In genomic region chr2:151114934-151115333, GRCh38 we compare ENCODE assay signal across 22 cellular contexts.
A peak's percentile ranks its signal among the peaks of the same experiment; 100 is the strongest.
DNase-seq lines count a peak whose midpoint lies in the region; ATAC-seq, FAIRE-seq and TF ChIP-seq lines count a peak whose summit lies in the region.
"Had no signal": no experiment of that assay in that cellular context is flagged by ENCODE, and none has a peak within 500 bp of the region (broad histone marks: within the 10 kb centered on the region; RNA-seq: fewer than 3 reads in every experiment).

No MANE protein-coding gene starts in this region.

- no peak overlapping the region for H2AFZ ChIP-seq in astrocyte (ENCODE audit: low read depth, low read length)

- no peaks in the 10 kb centered on the region for H4K20me1 ChIP-seq in astrocyte (ENCODE audit: insufficient read depth, low read length)
- H4K20me1 ChIP-seq: BLaER1 had no signal

- no peaks in the 10 kb centered on the region for H3K27me3 ChIP-seq in astrocyte (ENCODE audit: insufficient read depth, low read length)
- H3K27me3 ChIP-seq: BLaER1 had no signal

- DNase-seq in AG20443 (ENCODE audit: low spot score) (peak; percentile 50), astrocyte (ENCODE audit: low read depth) (peak; percentile 1), fibroblast of peridontal ligament (ENCODE audit: extremely low read depth) (peak; percentile 30), sciatic nerve (ENCODE audit: low spot score) (no peak), NCI-H1436 treated with DMSO at 0.1 percent for 48 hours (lab: John Stamatoyannopoulos, UW) (no peak), HFFc6 (no peak), retina (no peak)
- no peak for DNase-seq in activated CD4-positive, alpha-beta T cell treated with anti-CD3 and anti-CD28 coated beads, Interleukin-2, amount 50 U/mL, for 4 hours
- DNase-seq: CD4-positive, alpha-beta memory T cell; DND-41; NCI-H1105 treated with DMSO at 0.1 percent for 48 hours; NCI-H1694; NCI-H2081; NCI-H2171; NCI-H345; NCI-H524; NCI-H774; NK-92 treated with Interleukin-12 subunit alpha and Interleukin-12 subunit beta, amount 100 ng/mL, for 24 hours had no signal

- H3K36me3 Mint-ChIP-seq in astrocyte (ENCODE audit: low read depth, unreplicated experiment) = no peaks in the 10 kb centered on the region
- peaks cover 7% of the 10 kb centered on the region for H3K36me3 Mint-ChIP-seq in HFFc6 (ENCODE audit: low read depth)
- H3K36me3 Mint-ChIP-seq: CD4-positive, alpha-beta memory T cell; IgD-negative memory B cell had no signal

- H3K9me3 Mint-ChIP-seq in astrocyte (ENCODE audit: unreplicated experiment) (peaks cover 5% of the 10 kb centered on the region), HFFc6 (peaks cover 24% of the 10 kb centered on the region)

- TF ChIP-seq CTCF in astrocyte (IDR thresholded peaks at IDR 0.05; ENCODE audit: insufficient read depth, low read depth, low read length) (no peak), HFFc6 (IDR thresholded peaks at IDR 0.05) (no peak)

- no peaks in the 10 kb centered on the region for H3K36me3 ChIP-seq in astrocyte (ENCODE audit: insufficient read depth, low read length)
- H3K36me3 ChIP-seq: BLaER1 had no signal

- no peak overlapping the region for H3K27ac ChIP-seq in astrocyte (ENCODE audit: low read depth, low read length)
- H3K27ac ChIP-seq: BLaER1, RWPE1 had no signal

- H3K4me1 Mint-ChIP-seq in astrocyte (ENCODE audit: low read depth, unreplicated experiment) (peaks cover 19% of the 10 kb centered on the region), HFFc6 (ENCODE audit: low read depth) (peaks cover 18% of the 10 kb centered on the region)
- H3K4me1 Mint-ChIP-seq: IgD-negative memory B cell had no signal

- no peak overlapping the region for H3K9ac ChIP-seq in astrocyte (ENCODE audit: low read length)
- H3K9ac ChIP-seq: BLaER1 had no signal

- no peaks in the 10 kb centered on the region for H3K79me2 ChIP-seq in astrocyte (ENCODE audit: insufficient read depth, low read length)

- intact Hi-C loops in sciatic nerve (cut with DNase I) = no loop called here

- H3K27me3 Mint-ChIP-seq in astrocyte (ENCODE audit: low read depth, unreplicated experiment) (no peaks in the 10 kb centered on the region), HFFc6 (ENCODE audit: insufficient read depth) (no peaks in the 10 kb centered on the region)

- H3K9me3 ChIP-seq in astrocyte (ENCODE audit: insufficient read depth, low read depth, low read length) = no peaks in the 10 kb centered on the region
- H3K9me3 ChIP-seq: BLaER1 had no signal

- H3K4me2 ChIP-seq in astrocyte (ENCODE audit: low read length) = no peak overlapping the region
- H3K4me2 ChIP-seq: BLaER1 had no signal

- H3K4me3 ChIP-seq in astrocyte (ENCODE audit: insufficient read depth, low read depth, low read length) = no peak overlapping the region
- H3K4me3 ChIP-seq: BLaER1 had no signal

- no peak for FAIRE-seq in astrocyte (lab: Jason Lieb, UNC)
- FAIRE-seq: GM19239 had no signal

- no peak overlapping the region for H3K4me3 Mint-ChIP-seq in astrocyte (ENCODE audit: unreplicated experiment)
- no peak overlapping the region for H3K4me3 Mint-ChIP-seq in HFFc6
- H3K4me3 Mint-ChIP-seq: IgD-negative memory B cell had no signal

- H3K4me1 ChIP-seq in astrocyte (ENCODE audit: insufficient read depth, low read length) = no peaks in the 10 kb centered on the region

- no peak overlapping the region for H3K27ac Mint-ChIP-seq in astrocyte (ENCODE audit: unreplicated experiment)
- H3K27ac Mint-ChIP-seq in HFFc6 = no peak overlapping the region
- H3K27ac Mint-ChIP-seq: IgD-negative memory B cell had no signal

- ATAC-seq in sciatic nerve = peak; percentile 81

Comparison
In these comparisons a context has a peak if more than half of its experiments do, and no peak if none do; other contexts are left out.
1. DNase-seq: peak in AG20443 (single experiment), astrocyte (single experiment) and fibroblast of peridontal ligament (single experiment); none in sciatic nerve (single experiment), NCI-H1436 treated with DMSO at 0.1 percent for 48 hours (single experiment), activated CD4-positive, alpha-beta T cell treated with anti-CD3 and anti-CD28 coated beads, Interleukin-2, amount 50 U/mL, for 4 hours (0 of 2), HFFc6 (single experiment) and retina (single experiment).